In the genomic region with DNA sequence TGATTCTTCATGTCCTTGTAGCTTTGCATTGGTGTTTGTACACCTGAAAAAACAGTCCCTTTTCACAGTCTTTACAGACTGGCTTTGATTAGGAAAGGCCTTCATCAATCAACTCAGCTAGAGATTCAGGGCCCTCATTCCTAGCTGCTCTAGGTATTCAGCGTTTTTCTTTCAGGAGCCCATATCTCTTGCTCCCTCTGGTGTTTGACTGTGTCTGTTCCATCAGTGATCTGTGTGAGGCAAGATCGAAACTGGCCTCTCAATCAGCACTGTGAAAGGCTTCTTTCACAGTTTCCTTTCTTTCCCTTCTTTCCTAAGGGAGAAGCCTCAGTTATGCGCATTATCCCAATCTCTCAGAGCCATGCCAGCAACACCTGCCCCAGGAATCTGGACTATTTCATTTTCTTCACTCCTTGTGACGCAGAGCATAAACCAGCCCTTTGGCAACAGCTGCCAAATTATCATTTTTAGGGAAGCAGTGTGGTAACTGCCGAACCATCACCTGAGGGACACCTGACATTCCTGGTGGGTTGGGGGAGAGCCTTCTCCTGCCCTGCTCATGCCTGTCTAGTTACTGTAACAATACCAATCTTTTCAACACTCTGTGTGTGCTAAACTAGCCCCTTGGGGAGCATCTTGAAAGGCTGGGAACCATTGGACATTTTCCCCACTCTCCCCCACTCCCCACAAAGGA, we compare ENCODE assay signal across 8 cellular contexts.
DNase-seq lines count a peak whose midpoint lies in the region; ATAC-seq lines count a peak whose summit lies in the region.

No MANE protein-coding gene starts in this region.

- H3K9ac ChIP-seq in HUES64 (ENCODE audit: low read depth, low read length) = no peak overlapping the region

- peak; percentile 83 for ATAC-seq in GM21576 (IDR thresholded peaks at IDR 0.05; ENCODE audit: unreplicated experiment)
- ATAC-seq in stimulated activated effector memory CD8-positive, alpha-beta T cell treated with anti-CD3 and anti-CD28 coated beads, Interleukin-12 subunit alpha, Interleukin-12 subunit beta, amount 100 ng/mL, for 72 hours = peak; percentile 93

- H3K4me3 ChIP-seq in HUES64 (ENCODE audit: low read length) (no peak overlapping the region), SJSA1 (no peak overlapping the region)

- H3K36me3 Mint-ChIP-seq in stimulated activated effector memory CD8-positive, alpha-beta T cell treated with anti-CD3 and anti-CD28 coated beads, Interleukin-12 subunit alpha, Interleukin-12 subunit beta, amount 100 ng/mL, for 72 hours = no peaks in the 10 kb centered on the region

- H3K4me1 Mint-ChIP-seq in stimulated activated effector memory CD8-positive, alpha-beta T cell treated with anti-CD3 and anti-CD28 coated beads, Interleukin-12 subunit alpha, Interleukin-12 subunit beta, amount 100 ng/mL, for 72 hours = peaks cover 46% of the 10 kb centered on the region

- H3K27ac ChIP-seq in HUES64 (ENCODE audit: low read depth, low read length) (peak overlapping the region; percentile 11; the same call in 1 of the 2 replicates), SJSA1 (peak overlapping the region; percentile 16; the same call in 1 of the 2 replicates)

- H3K9me3 ChIP-seq in HUES64 (ENCODE audit: insufficient read depth, low read depth, low read length) (no peaks in the 10 kb centered on the region), SJSA1 (replicated peaks) (no peaks in the 10 kb centered on the region)

- no peaks in the 10 kb centered on the region for H3K36me3 ChIP-seq in HUES64 (ENCODE audit: insufficient read depth, low read length)
- H3K36me3 ChIP-seq in SJSA1 = no peaks in the 10 kb centered on the region; the same call in 1 of the 2 replicates

- peak overlapping the region; percentile 41 for H3K4me3 Mint-ChIP-seq in stimulated activated effector memory CD8-positive, alpha-beta T cell treated with anti-CD3 and anti-CD28 coated beads, Interleukin-12 subunit alpha, Interleukin-12 subunit beta, amount 100 ng/mL, for 72 hours

- peak; percentile 61 for DNase-seq in DMS 273 (lab: John Stamatoyannopoulos, UW; ENCODE audit: unreplicated experiment)
- DNase-seq in DMS 273 treated with DMSO at 0.1 percent for 48 hours (lab: John Stamatoyannopoulos, UW) = no peak
- peak in 1 of 2 experiments; percentile 60 for DNase-seq in SJSA1 (ENCODE audit: low read depth in 1 of 2, low spot score in 2 of 2)
- peak; percentile 71 for DNase-seq in astrocyte of the hippocampus (ENCODE audit: low read depth, low spot score)
- peak; percentile 77 for DNase-seq in islet precursor cell
- DNase-seq in stimulated activated effector memory CD8-positive, alpha-beta T cell treated with anti-CD3 and anti-CD28 coated beads, Interleukin-12 subunit alpha, Interleukin-12 subunit beta, amount 100 ng/mL, for 72 hours (ENCODE audit: low spot score in 2 of 2) = peak; percentile 16 to 65

- H3K9me3 Mint-ChIP-seq in stimulated activated effector memory CD8-positive, alpha-beta T cell treated with anti-CD3 and anti-CD28 coated beads, Interleukin-12 subunit alpha, Interleukin-12 subunit beta, amount 100 ng/mL, for 72 hours = peaks cover 9% of the 10 kb centered on the region

- 51% methylated on average over 5 of the region's 5 CpGs for WGBS in HUES64

- H3K4me1 ChIP-seq in HUES64 (ENCODE audit: insufficient read depth, low read length) (peaks cover 7% of the 10 kb centered on the region), SJSA1 (replicated peaks) (peaks cover 19% of the 10 kb centered on the region)

- peak overlapping the region; percentile 77 for H3K27ac Mint-ChIP-seq in stimulated activated effector memory CD8-positive, alpha-beta T cell treated with anti-CD3 and anti-CD28 coated beads, Interleukin-12 subunit alpha, Interleukin-12 subunit beta, amount 100 ng/mL, for 72 hours

- H3K27me3 ChIP-seq in HUES64 (ENCODE audit: insufficient read depth, low read length) (no peaks in the 10 kb centered on the region), SJSA1 (replicated peaks) (no peaks in the 10 kb centered on the region)
